In genomic region chr6:15276036-15276435, GRCh38 we compare ENCODE assay signal across 20 cellular contexts. TPM values are rescaled to one million over a fixed set of nuclear protein-coding genes. Genes with fewer than 3 reads are reported as not detected.
DNase-seq lines count a peak whose midpoint lies in the region; ATAC-seq and TF ChIP-seq lines count a peak whose summit lies in the region.
"Had no signal": no experiment of that assay in that cellular context is flagged by ENCODE, and none has a peak within 500 bp of the region (broad histone marks: within the 10 kb centered on the region; RNA-seq: fewer than 3 reads in every experiment).

No MANE protein-coding gene starts in this region.

- CTCF ChIA-PET in IMR-90 (lab: Yijun Ruan, JAX) (no interaction called here), WTC11 (lab: Charles Lee) (interaction anchor here (0.6 kb wide), 1 partner anchor 23 kb away, joined by 3 read pairs; no protein-coding TSS in a partner anchor)

- no peak overlapping the region for H2BK20ac ChIP-seq in IMR-90 (ENCODE audit: low read depth, low read length)

- TF ChIP-seq POLR2A in IMR-90 (IDR thresholded peaks at IDR 0.05; ENCODE audit: low read depth, low read length) (no peak), tibial nerve (IDR thresholded peaks at IDR 0.05) (no peak)

- no peak for DNase-seq in IMR-90
- DNase-seq in WTC11 (ENCODE audit: low spot score): no peak
- no peak for DNase-seq in type B pancreatic cell (ENCODE audit: extremely low spot score, unreplicated experiment)
- no peak for DNase-seq in tibial nerve (ENCODE audit: low spot score in 2 of 2)
- no peak for DNase-seq in 8988T
- DNase-seq in NK-92 (lab: John Stamatoyannopoulos, UW; ENCODE audit: unreplicated experiment): no peak
- DNase-seq: Calu3; CD8-positive, alpha-beta T cell; GF-D8; GOT3; KG1; NCI-H187; NCI-H2107; NCI-H2227 treated with DMSO at 0.1 percent for 48 hours; NCI-H524 treated with DMSO at 0.1 percent for 48 hours; PC-3; SJCRH30; SW 1271 had no signal

- intact Hi-C loops in IMR-90 (cut with micrococcal nuclease): no loop called here

- BruUV-seq in IMR-90 (replicated peaks; lab: Mats Ljungman, UMichigan): no TSS peak

- H3K4me1 ChIP-seq in BLaER1 treated with 17β-estradiol and CSF1 and Interleukin-3, amounts not matched to agents 10 nM and 100 nM: peaks cover 61 to 82% (median 76%) of the 10 kb centered on the region in 10 experiments
- peaks cover 16% of the 10 kb centered on the region for H3K4me1 ChIP-seq in IMR-90 (ENCODE audit: control insufficient read depth, insufficient read depth, low read length)
- peaks cover 0 to 53% (median 23%) of the 10 kb centered on the region in 4 donors for H3K4me1 ChIP-seq in tibial nerve
- H3K4me1 ChIP-seq: SJCRH30 had no signal

- WGBS in IMR-90 (ENCODE audit: extremely low coverage in 2 of 2, insufficient read length in 1 of 2), 2 experiments: 100% methylated on average over 1 of the region's 3 CpGs; no CpG with 5 or more reads in 1 of the 2 experiments
- WGBS in tibial nerve, 2 donors: 77 to 87% methylated on average over 3 of the region's 3 CpGs

- dilution Hi-C loops in IMR-90 (cut with HindIII; ENCODE audit: low sequenced_read_pairs, unreplicated experiment): no loop called here

- H3K23ac ChIP-seq in IMR-90 (ENCODE audit: low read depth, low read length): no peak overlapping the region

- no peak overlapping the region for H2AK9ac ChIP-seq in IMR-90 (replicated peaks; ENCODE audit: low read depth, low read length, poor library complexity)

- H3K4ac ChIP-seq in IMR-90 (ENCODE audit: low read depth, low read length): no peak overlapping the region

- no peak overlapping the region for H2BK5ac ChIP-seq in IMR-90 (ENCODE audit: low read depth, low read length, poor library complexity, severe bottlenecking)

- H3K79me1 ChIP-seq in IMR-90 (ENCODE audit: low read depth in 1 of 2, low read length in 2 of 2): peaks cover 26 to 81% of the 10 kb centered on the region in 2 experiments

- no peak overlapping the region for H2AFZ ChIP-seq in IMR-90 (replicated peaks; ENCODE audit: low read length, poor library complexity)

- no peak overlapping the region for H3K56ac ChIP-seq in IMR-90 (ENCODE audit: extremely low read depth, insufficient read depth, low read length)

- no peak for TF ChIP-seq RAD21 in IMR-90 (IDR thresholded peaks at IDR 0.05; ENCODE audit: low read length)

- no peak overlapping the region for H4K91ac ChIP-seq in IMR-90 (ENCODE audit: insufficient read depth, low read depth, low read length)

- in situ Hi-C loops in IMR-90 (cut with MboI; ENCODE audit: low sequenced_read_pairs): no loop called here

- POLR2A ChIA-PET in IMR-90 (lab: Charles Lee; ENCODE audit: unreplicated experiment): no interaction called here
- POLR2A ChIA-PET in WTC11 (lab: Charles Lee): no interaction called here

- no peak overlapping the region for H3K9ac ChIP-seq in BLaER1 treated with 17β-estradiol and CSF1 and Interleukin-3, amounts not matched to agents 10 nM and 100 nM
- H3K9ac ChIP-seq in IMR-90 (ENCODE audit: low read depth, low read length): no peak overlapping the region

- ATAC-seq in IMR-90 (ENCODE audit: low read depth) (no peak), WTC11 (no peak)
- ATAC-seq: CD8-positive, alpha-beta T cell; HCT116; PC-3 had no signal

- peaks cover 98% of the 10 kb centered on the region for H3K4me1 Mint-ChIP-seq in WTC11
- peaks cover 49% of the 10 kb centered on the region for H3K4me1 Mint-ChIP-seq in type B pancreatic cell (ENCODE audit: unreplicated experiment)

- peak overlapping the region in 1 of 11 experiments; percentile 11; a peak in 1 of 22 replicates for H3K27ac ChIP-seq in BLaER1 treated with 17β-estradiol and CSF1 and Interleukin-3, amounts not matched to agents 10 nM and 100 nM
- H3K27ac ChIP-seq in IMR-90 (ENCODE audit: insufficient read depth, low read length) (no peak overlapping the region), tibial nerve (no peak overlapping the region)
- H3K27ac ChIP-seq: SJCRH30 had no signal

- H3K9me3 Mint-ChIP-seq in WTC11 (no peaks in the 10 kb centered on the region), type B pancreatic cell (no peaks in the 10 kb centered on the region)
- H3K9me3 Mint-ChIP-seq: CD8-positive, alpha-beta T cell had no signal

- no peak overlapping the region for H2BK120ac ChIP-seq in IMR-90 (ENCODE audit: low read depth, low read length)

- peak overlapping the region; percentile 75 for H3K27ac Mint-ChIP-seq in WTC11
- peak overlapping the region; percentile 31 for H3K27ac Mint-ChIP-seq in type B pancreatic cell
- H3K27ac Mint-ChIP-seq: CD8-positive, alpha-beta T cell had no signal

- no peaks in the 10 kb centered on the region for H3K27me3 ChIP-seq in BLaER1 treated with 17β-estradiol and CSF1 and Interleukin-3, amounts not matched to agents 10 nM and 100 nM
- no peaks in the 10 kb centered on the region for H3K27me3 ChIP-seq in IMR-90 (ENCODE audit: control insufficient read depth, insufficient read depth, low read length)
- H3K27me3 ChIP-seq in tibial nerve: no peaks in the 10 kb centered on the region
- H3K27me3 ChIP-seq: SJCRH30 had no signal

- TF ChIP-seq EP300 in tibial nerve (IDR thresholded peaks at IDR 0.05): no peak

- H3K18ac ChIP-seq in IMR-90 (ENCODE audit: low read depth, low read length): no peak overlapping the region

- H4K5ac ChIP-seq in IMR-90 (ENCODE audit: low read depth, low read length): no peak overlapping the region

- H3K9me3 ChIP-seq in BLaER1 treated with 17β-estradiol and CSF1 and Interleukin-3, amounts not matched to agents 10 nM and 100 nM (replicated peaks in 1 of 11): no peaks in the 10 kb centered on the region
- H3K9me3 ChIP-seq in IMR-90 (ENCODE audit: control insufficient read depth, insufficient read depth, low read length) (no peaks in the 10 kb centered on the region), tibial nerve (no peaks in the 10 kb centered on the region)
- H3K9me3 ChIP-seq: SJCRH30 had no signal

- H3K27me3 Mint-ChIP-seq in WTC11 (ENCODE audit: low read depth) (no peaks in the 10 kb centered on the region), type B pancreatic cell (no peaks in the 10 kb centered on the region)

- H3K9me1 ChIP-seq in IMR-90 (ENCODE audit: insufficient read depth, low read length): peaks cover 4% of the 10 kb centered on the region

- peaks cover 0 to 35% (median 19%) of the 10 kb centered on the region in 11 experiments; a peak in 16 of 22 replicates for H3K36me3 ChIP-seq in BLaER1 treated with 17β-estradiol and CSF1 and Interleukin-3, amounts not matched to agents 10 nM and 100 nM
- H3K36me3 ChIP-seq in IMR-90 (ENCODE audit: control insufficient read depth, insufficient read depth, low read length) (no peaks in the 10 kb centered on the region; the same call in 1 of the 2 replicates), tibial nerve (no peaks in the 10 kb centered on the region)
- H3K36me3 ChIP-seq: SJCRH30 had no signal

- H3K14ac ChIP-seq in IMR-90 (replicated peaks; ENCODE audit: low read depth, low read length): no peak overlapping the region

- TF ChIP-seq CTCF in IMR-90 (conservative IDR thresholded peaks at IDR 0.05; ENCODE audit: low read depth, low read length) (no peak), WTC11 (IDR thresholded peaks at IDR 0.05) (no peak), type B pancreatic cell (conservative IDR thresholded peaks at IDR 0.05) (no peak), tibial nerve (IDR thresholded peaks at IDR 0.05) (no peak)

- no peak overlapping the region for H2AK5ac ChIP-seq in IMR-90 (ENCODE audit: low read depth, low read length)

- H3K36me3 Mint-ChIP-seq in WTC11 (peaks cover 22% of the 10 kb centered on the region), type B pancreatic cell (peaks cover 4% of the 10 kb centered on the region)

- peaks cover 47 to 100% (median 94%) of the 10 kb centered on the region in 11 experiments; a peak in 20 of 22 replicates for H4K20me1 ChIP-seq in BLaER1 treated with 17β-estradiol and CSF1 and Interleukin-3, amounts not matched to agents 10 nM and 100 nM
- H4K20me1 ChIP-seq in IMR-90 (ENCODE audit: insufficient read depth, low read length): peaks cover 81% of the 10 kb centered on the region

- no peak overlapping the region for H2BK15ac ChIP-seq in IMR-90 (ENCODE audit: low read depth, low read length)

- H3K4me3 Mint-ChIP-seq in WTC11 (peak overlapping the region; percentile 33), type B pancreatic cell (peak overlapping the region; percentile 27)
- H3K4me3 Mint-ChIP-seq: CD8-positive, alpha-beta T cell had no signal

- H3K4me3 ChIP-seq in BLaER1 treated with 17β-estradiol and CSF1 and Interleukin-3, amounts not matched to agents 10 nM and 100 nM: no peak overlapping the region
- H3K4me3 ChIP-seq in IMR-90 (ENCODE audit: insufficient read depth, low read depth, low read length): no peak overlapping the region
- H3K4me3 ChIP-seq in tibial nerve: no peak overlapping the region
- H3K4me3 ChIP-seq: SJCRH30 had no signal

- no peak overlapping the region for H4K8ac ChIP-seq in IMR-90 (ENCODE audit: low read depth in 2 of 2, low read length in 2 of 2)

- H3K4me2 ChIP-seq in BLaER1 treated with 17β-estradiol and CSF1 and Interleukin-3, amounts not matched to agents 10 nM and 100 nM: peak overlapping the region; percentile 0 to 48 (median 17); a peak in 16 of 22 replicates
- no peak overlapping the region for H3K4me2 ChIP-seq in IMR-90 (ENCODE audit: low read depth, low read length)

TF ChIP-seq in IMR-90, 13 proteins besides CTCF, POLR2A, EP300 and RAD21 (continues in another document):
- TF ChIP-seq MAFK (IDR thresholded peaks at IDR 0.05; ENCODE audit: low read depth, low read length): peak; percentile 70; the same call in 1 of the 2 replicates

TF ChIP-seq in WTC11, 78 proteins besides CTCF, POLR2A, EP300 and RAD21 (continues in another document):
- TF ChIP-seq GRHL2 (CRISPR knock-in tag; IDR thresholded peaks at IDR 0.05; ENCODE audit: insufficient replicate concordance, severe bottlenecking): no peak

RNA-seq across cellular contexts. Expression of gene JARID2, which starts 30.2 kb away (rescaled TPM):
- total RNA-seq in IMR-90 (2012; rRNA removed): 12.9 and 13.1 TPM in 2 replicates
- 9.6 TPM in 2 replicates for polyA plus RNA-seq in IMR-90 (2012; rRNA removed)
- polyA plus RNA-seq in IMR-90 (2012; cell fraction: cytosol; rRNA removed): 4.7 and 5.7 TPM in 2 replicates
- 14.8 and 23.2 TPM in 2 replicates for polyA plus RNA-seq in IMR-90 (2012; cell fraction: nucleus; rRNA removed; ENCODE audit: low replicate concordance)
- total RNA-seq in WTC11 (2021): 166 to 180 TPM (median 167 TPM) in 3 replicates
- 35.9 and 43.9 TPM in 2 replicates for total RNA-seq in type B pancreatic cell (ENCODE audit: low replicate concordance)
- 10 to 100 TPM in 2 of 4 donors, 1 to 10 TPM in 2; 9.0 to 26.1 (median 9.8) TPM for total RNA-seq in tibial nerve
